Comparison of ENCODE assay signal across 15 cellular contexts in the genomic region with DNA sequence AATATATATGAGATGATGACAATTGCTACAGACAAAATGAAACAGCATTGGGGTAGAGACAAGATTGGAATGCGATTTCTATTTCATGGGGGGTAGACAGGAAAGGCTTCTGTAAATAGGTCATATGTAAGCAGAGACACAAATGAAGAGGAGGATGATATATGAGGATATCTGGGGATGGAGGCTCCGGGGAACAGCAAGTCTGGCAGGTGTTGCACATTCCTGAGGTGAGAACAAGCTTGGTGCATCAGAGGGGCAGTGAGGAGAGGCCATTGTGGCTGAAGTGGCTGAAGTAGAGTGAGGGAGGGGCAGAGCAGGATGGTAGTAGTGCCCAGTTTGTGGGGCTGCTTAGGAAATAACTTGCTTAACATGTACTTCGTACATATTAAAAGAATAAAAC.
"Had no signal": no experiment of that assay in that cellular context is flagged by ENCODE, and none has a peak within 500 bp of the region (broad histone marks: within the 10 kb centered on the region; RNA-seq: fewer than 3 reads in every experiment).

No MANE protein-coding gene starts in this region.

- ATAC-seq: stimulated activated naive CD8-positive, alpha-beta T cell treated with anti-CD3 and anti-CD28 coated beads, Interleukin-15, amount 100 ng/mL, for 72 hours; T-helper 17 cell had no signal

- H3K9me3 Mint-ChIP-seq: activated CD4-positive, alpha-beta memory T cell treated with anti-CD3 and anti-CD28 coated beads, Interleukin-2, amount 10 ng/mL, durations not matched to agents 7 days and 5 days; activated naive CD8-positive, alpha-beta T cell treated with anti-CD3 and anti-CD28 coated beads, Interleukin-2, amount 10 ng/mL, durations not matched to agents 7 days and 5 days; mesothelial cell of epicardium; stimulated activated naive CD8-positive, alpha-beta T cell treated with anti-CD3 and anti-CD28 coated beads, Interleukin-15, amount 100 ng/mL, for 72 hours had no signal

- H3K4me3 Mint-ChIP-seq: activated CD4-positive, alpha-beta memory T cell treated with anti-CD3 and anti-CD28 coated beads, Interleukin-2, amount 10 ng/mL, durations not matched to agents 7 days and 5 days; activated naive CD8-positive, alpha-beta T cell treated with anti-CD3 and anti-CD28 coated beads, Interleukin-2, amount 10 ng/mL, durations not matched to agents 7 days and 5 days; mesothelial cell of epicardium; stimulated activated naive CD8-positive, alpha-beta T cell treated with anti-CD3 and anti-CD28 coated beads, Interleukin-15, amount 100 ng/mL, for 72 hours; T-helper 17 cell had no signal

- H3K27ac Mint-ChIP-seq: activated CD4-positive, alpha-beta memory T cell treated with anti-CD3 and anti-CD28 coated beads, Interleukin-2, amount 10 ng/mL, durations not matched to agents 7 days and 5 days; activated naive CD8-positive, alpha-beta T cell treated with anti-CD3 and anti-CD28 coated beads, Interleukin-2, amount 10 ng/mL, durations not matched to agents 7 days and 5 days; mesothelial cell of epicardium; stimulated activated naive CD8-positive, alpha-beta T cell treated with anti-CD3 and anti-CD28 coated beads, Interleukin-15, amount 100 ng/mL, for 72 hours; T-helper 17 cell had no signal

- H3K36me3 ChIP-seq: cardiac muscle cell, colonic mucosa had no signal

- H3K4me1 Mint-ChIP-seq: activated CD4-positive, alpha-beta memory T cell treated with anti-CD3 and anti-CD28 coated beads, Interleukin-2, amount 10 ng/mL, durations not matched to agents 7 days and 5 days; activated naive CD8-positive, alpha-beta T cell treated with anti-CD3 and anti-CD28 coated beads, Interleukin-2, amount 10 ng/mL, durations not matched to agents 7 days and 5 days; stimulated activated naive CD8-positive, alpha-beta T cell treated with anti-CD3 and anti-CD28 coated beads, Interleukin-15, amount 100 ng/mL, for 72 hours; T-helper 17 cell had no signal

- H3K9ac ChIP-seq: parathyroid adenoma had no signal

- H3K4me3 ChIP-seq: cardiac muscle cell, colonic mucosa, skin epidermis, testis had no signal

- H2AFZ ChIP-seq: parathyroid adenoma had no signal

- H3K4me1 ChIP-seq: colonic mucosa, parathyroid adenoma, testis had no signal

- H3K27me3 ChIP-seq: cardiac muscle cell, colonic mucosa, testis had no signal

- H3K9me3 ChIP-seq: colonic mucosa, testis had no signal

- H3K36me3 Mint-ChIP-seq: activated naive CD8-positive, alpha-beta T cell treated with anti-CD3 and anti-CD28 coated beads, Interleukin-2, amount 10 ng/mL, durations not matched to agents 7 days and 5 days; mesothelial cell of epicardium had no signal

- H3K27ac ChIP-seq: cardiac muscle cell, colonic mucosa, parathyroid adenoma, skin epidermis, testis had no signal

- DNase-seq: activated CD4-positive, alpha-beta memory T cell treated with anti-CD3 and anti-CD28 coated beads, Interleukin-2, amount 10 ng/mL, durations not matched to agents 7 days and 5 days; activated gamma-delta T cell; activated naive CD8-positive, alpha-beta T cell treated with anti-CD3 and anti-CD28 coated beads, Interleukin-2, amount 10 ng/mL, durations not matched to agents 7 days and 5 days; activated T-cell treated with anti-CD3 and anti-CD28 coated beads, Interleukin-2, amount 50 U/mL, for 48 hours; aorta; colonic mucosa; foreskin melanocyte; stimulated activated CD4-positive, alpha-beta T cell treated with anti-CD3 and anti-CD28 coated beads, Interleukin-4, amount 100 ng/mL, for 4 hours; stimulated activated naive CD8-positive, alpha-beta T cell treated with anti-CD3 and anti-CD28 coated beads, Interleukin-15, amount 100 ng/mL, for 72 hours; T-helper 17 cell; testis had no signal

- H3K79me2 ChIP-seq: parathyroid adenoma had no signal
